ENCODE assay signal across 8 cellular contexts in the genomic region with DNA sequence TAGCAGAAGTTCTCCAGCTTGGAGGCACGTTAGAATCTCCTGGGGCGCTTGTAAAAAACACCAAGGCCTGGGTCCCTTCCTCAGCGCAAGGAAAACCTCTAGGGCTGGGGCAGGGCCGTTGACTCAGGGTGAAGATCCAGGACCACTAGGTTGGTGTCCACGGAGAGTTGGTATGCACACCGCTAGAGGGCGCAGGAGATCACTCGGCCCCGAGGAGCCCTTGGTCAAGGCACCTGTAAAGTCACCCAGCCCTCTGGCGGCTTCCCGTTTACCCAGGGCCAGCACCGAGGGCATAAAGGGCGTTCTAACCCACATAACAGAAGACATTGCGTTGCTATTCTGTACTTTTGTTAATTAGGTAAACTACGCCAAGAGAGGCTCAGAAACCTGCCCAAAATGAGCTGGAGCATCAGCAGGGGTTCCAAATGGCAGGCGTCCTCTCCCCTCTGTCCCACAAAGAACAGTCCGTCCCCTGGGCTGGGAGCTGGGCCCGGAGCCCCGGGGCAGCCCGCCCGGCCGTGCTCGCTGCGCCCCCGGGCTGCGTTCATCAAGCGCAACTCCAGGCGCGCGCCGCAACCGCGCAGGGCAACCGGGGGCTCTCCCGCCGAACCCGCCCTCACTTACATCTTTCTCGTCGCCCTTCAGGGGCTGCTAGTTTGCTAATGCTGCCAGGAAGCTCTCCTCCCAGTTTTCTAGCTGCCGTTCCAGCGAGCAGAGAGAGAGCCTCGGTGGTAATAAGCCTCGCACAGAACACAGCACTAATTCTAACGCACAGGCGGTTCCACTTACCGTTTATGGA.
DNase-seq lines count a peak whose midpoint lies in the region; ATAC-seq and TF ChIP-seq lines count a peak whose summit lies in the region.

No MANE protein-coding gene starts in this region.

- no peaks in the 10 kb centered on the region for H3K9me3 Mint-ChIP-seq in activated CD4-positive, alpha-beta T cell treated with anti-CD3 and anti-CD28 coated beads for 36 hours (ENCODE audit: low read depth)

- H3K27ac ChIP-seq in adrenal gland: no peak overlapping the region

- DNase-seq in activated CD4-positive, alpha-beta T cell treated with anti-CD3 and anti-CD28 coated beads for 36 hours: peak; percentile 75
- DNase-seq in activated CD4-positive, alpha-beta T cell treated with anti-CD3 and anti-CD28 coated beads for 4 hours: no peak
- DNase-seq in NCI-H69 (lab: John Stamatoyannopoulos, UW) (peak; percentile 11), adrenal gland (peak in 5 of 7 donors; percentile 27 to 44 (median 38)), inferior parietal cortex (ENCODE audit: extremely low spot score) (peak; percentile 38), NCI-H187 (lab: John Stamatoyannopoulos, UW) (no peak)
- peak; percentile 79 for DNase-seq in stimulated activated CD8-positive, alpha-beta memory T cell treated with anti-CD3 and anti-CD28 coated beads, Interleukin-4, amount 100 ng/mL, for 48 hours

- H3K36me3 ChIP-seq in adrenal gland (replicated peaks in 1 of 2): no peaks in the 10 kb centered on the region

- CTCF ChIA-PET in activated CD4-positive, alpha-beta T cell treated with anti-CD3 and anti-CD28 coated beads for 36 hours (lab: Charles Lee): interaction anchor here (0.5 to 1.2 kb wide), 7 partner anchors 9 to 1273 kb away, joined by 3 to 6 read pairs (median 3); no protein-coding TSS in a partner anchor

- H3K4me1 ChIP-seq in adrenal gland (replicated peaks in 1 of 2): no peaks in the 10 kb centered on the region

- H3K4me3 Mint-ChIP-seq in activated CD4-positive, alpha-beta T cell treated with anti-CD3 and anti-CD28 coated beads for 36 hours: no peak overlapping the region

- intact Hi-C loops in activated CD4-positive, alpha-beta T cell treated with anti-CD3 and anti-CD28 coated beads for 36 hours (cut with DNase I, micrococcal nuclease): loop anchor here (1.0 kb wide), 1 partner anchor 129 kb away; no protein-coding TSS in a partner anchor
- intact Hi-C loops in adrenal gland (cut with DNase I): loop anchor here in 1 of 2 donors (10.0 kb wide), 1 partner anchor 208 kb away; no protein-coding TSS in a partner anchor

- H3K27ac Mint-ChIP-seq in activated CD4-positive, alpha-beta T cell treated with anti-CD3 and anti-CD28 coated beads for 36 hours: no peak overlapping the region

- peaks cover 16% of the 10 kb centered on the region for H3K27me3 Mint-ChIP-seq in activated CD4-positive, alpha-beta T cell treated with anti-CD3 and anti-CD28 coated beads for 36 hours

- peaks cover 46% of the 10 kb centered on the region for H3K27me3 ChIP-seq in adrenal gland

- POLR2A ChIA-PET in activated CD4-positive, alpha-beta T cell treated with anti-CD3 and anti-CD28 coated beads for 36 hours (lab: Charles Lee): no interaction called here

- 3 to 20% (median 4%) methylated on average over 10 to 46 of the region's 46 CpGs for WGBS in adrenal gland, 4 donors

- ATAC-seq in activated CD4-positive, alpha-beta T cell treated with anti-CD3 and anti-CD28 coated beads for 36 hours: peak; percentile 66
- peak; percentile 60 for ATAC-seq in HG02798 (IDR thresholded peaks at IDR 0.05; ENCODE audit: poor library complexity, unreplicated experiment)

- H3K9me3 ChIP-seq in adrenal gland (replicated peaks in 1 of 3): no peaks in the 10 kb centered on the region

- TF ChIP-seq POLR2A in adrenal gland (IDR thresholded peaks at IDR 0.05): no peak

- peaks cover 1% of the 10 kb centered on the region for H3K4me1 Mint-ChIP-seq in activated CD4-positive, alpha-beta T cell treated with anti-CD3 and anti-CD28 coated beads for 36 hours

- peak; percentile 10 to 46 (median 38) for TF ChIP-seq CTCF in adrenal gland (IDR thresholded peaks at IDR 0.05)

- H3K4me3 ChIP-seq in adrenal gland: no peak overlapping the region

- no peaks in the 10 kb centered on the region for H3K36me3 Mint-ChIP-seq in activated CD4-positive, alpha-beta T cell treated with anti-CD3 and anti-CD28 coated beads for 36 hours (ENCODE audit: low read depth)

Comparison
In these comparisons a context has a peak if more than half of its experiments do, and no peak if none do; other contexts are left out.
1. DNase-seq: peak in activated CD4-positive, alpha-beta T cell treated with anti-CD3 and anti-CD28 coated beads for 36 hours (single experiment), NCI-H69 (single experiment), adrenal gland (5 of 7), inferior parietal cortex (single experiment) and stimulated activated CD8-positive, alpha-beta memory T cell treated with anti-CD3 and anti-CD28 coated beads, Interleukin-4, amount 100 ng/mL, for 48 hours (single experiment); none in activated CD4-positive, alpha-beta T cell treated with anti-CD3 and anti-CD28 coated beads for 4 hours (0 of 2) and NCI-H187 (0 of 2).